ENCODE assay signal across 15 cellular contexts in the genomic region with DNA sequence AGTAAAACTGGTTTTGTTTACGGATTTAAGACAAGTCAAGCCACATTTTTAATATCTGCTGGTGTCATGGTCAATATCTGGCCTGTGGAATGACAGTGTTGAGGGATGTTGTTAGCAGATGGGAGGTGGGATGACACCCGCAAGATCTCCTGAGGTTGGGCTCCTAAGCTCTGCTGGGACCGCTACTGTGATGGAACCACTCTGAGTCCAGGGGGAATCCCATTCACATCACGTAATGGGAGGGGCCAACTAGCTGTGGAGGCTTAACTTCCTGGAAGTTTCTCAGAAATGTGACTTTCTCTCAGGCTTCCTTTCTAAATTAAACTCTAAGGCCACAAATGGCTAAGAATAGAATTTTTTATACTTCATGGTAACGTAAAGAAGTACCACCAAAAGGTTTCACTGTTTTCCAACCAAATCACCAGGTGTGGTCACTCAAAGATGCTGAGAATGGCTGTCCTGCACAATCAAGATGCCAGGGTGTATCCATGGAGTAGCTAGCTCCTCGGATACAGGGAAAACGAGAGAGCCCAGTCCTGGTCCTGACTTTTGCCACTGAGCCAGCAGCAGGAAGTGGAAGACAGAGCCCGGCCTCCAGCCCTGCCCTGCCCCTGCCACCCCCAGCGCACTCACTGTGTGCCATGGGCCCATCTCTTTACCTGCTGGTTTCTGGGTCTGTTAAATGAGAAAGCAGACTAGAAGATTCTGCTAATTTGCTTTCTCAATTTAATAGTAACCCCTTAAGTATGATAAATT. TPM values are rescaled to one million over a fixed set of nuclear protein-coding genes. Genes with fewer than 3 reads are reported as not detected.
DNase-seq lines count a peak whose midpoint lies in the region; TF ChIP-seq lines count a peak whose summit lies in the region.
"Had no signal": no experiment of that assay in that cellular context is flagged by ENCODE, and none has a peak within 500 bp of the region (broad histone marks: within the 10 kb centered on the region; RNA-seq: fewer than 3 reads in every experiment).

No MANE protein-coding gene starts in this region.

- H3K79me2 ChIP-seq in Loucy (ENCODE audit: insufficient read depth, low read length): no peaks in the 10 kb centered on the region
- H3K79me2 ChIP-seq: hepatocyte had no signal

- H3K27ac ChIP-seq in cingulate gyrus (ENCODE audit: low read depth, low read length): peak overlapping the region; percentile 13
- peak overlapping the region; percentile 38 for H3K27ac ChIP-seq in skeletal muscle tissue (ENCODE audit: low read depth, low read length)
- H3K27ac ChIP-seq: hepatocyte had no signal

- H3K4me1 ChIP-seq in Loucy (ENCODE audit: insufficient read depth, low read length, poor library complexity, severe bottlenecking) (no peaks in the 10 kb centered on the region), skeletal muscle tissue (ENCODE audit: control insufficient read depth in 3 of 3, insufficient read depth in 3 of 3, low read length in 3 of 3) (peaks cover 4 to 18% (median 6%) of the 10 kb centered on the region in 3 donors)

- H2AFZ ChIP-seq in Loucy (ENCODE audit: low read length): peak overlapping the region; percentile 19; the same call in 1 of the 2 replicates
- H2AFZ ChIP-seq: hepatocyte had no signal

- H3K27me3 ChIP-seq in Loucy (ENCODE audit: insufficient read depth, low read length, poor library complexity, severe bottlenecking) (no peaks in the 10 kb centered on the region), skeletal muscle tissue (ENCODE audit: control insufficient read depth in 3 of 3, insufficient read depth in 3 of 3, low read length in 3 of 3) (no peaks in the 10 kb centered on the region)
- H3K27me3 ChIP-seq: hepatocyte, ovary had no signal

- H3K9me3 ChIP-seq in Loucy (ENCODE audit: insufficient read depth, low read depth, low read length) (no peaks in the 10 kb centered on the region), skeletal muscle tissue (ENCODE audit: control insufficient read depth in 3 of 3, low read length in 3 of 3) (no peaks in the 10 kb centered on the region)
- H3K9me3 ChIP-seq: ovary had no signal

- TF ChIP-seq CTCF in GM10266 (IDR thresholded peaks at IDR 0.05; ENCODE audit: control insufficient read depth, insufficient read depth, low read depth, missing control alignments) (no peak), Loucy (conservative IDR thresholded peaks at IDR 0.05; ENCODE audit: low read length) (no peak)

- no peaks in the 10 kb centered on the region for H3F3A ChIP-seq in Loucy (ENCODE audit: low read depth)

- H4K20me1 ChIP-seq in Loucy (ENCODE audit: insufficient read depth, low read length, poor library complexity, severe bottlenecking): no peaks in the 10 kb centered on the region

- H3K4me2 ChIP-seq in Loucy (ENCODE audit: low read depth, low read length, poor library complexity, severe bottlenecking): no peak overlapping the region

- DNase-seq in GM10266 (ENCODE audit: extremely low spot score): peak; percentile 36
- DNase-seq in NCI-H2107 (lab: John Stamatoyannopoulos, UW): no peak
- DNase-seq in NCI-H146 treated with DMSO at 0.1 percent for 48 hours (lab: John Stamatoyannopoulos, UW; ENCODE audit: unreplicated experiment): no peak
- DNase-seq in DMS 273 (lab: John Stamatoyannopoulos, UW; ENCODE audit: unreplicated experiment): no peak
- DNase-seq in superior temporal gyrus (ENCODE audit: extremely low spot score): no peak
- DNase-seq: CD8-positive, alpha-beta memory T cell; NCI-H2029; stimulated activated CD4-positive, alpha-beta T cell treated with anti-CD3 and anti-CD28 coated beads, Interleukin-2, amount 100 ng/mL, for 24 hours; stimulated activated naive CD4-positive, alpha-beta T cell treated with Interleukin-2 at 50 U/mL for 16 hours; SW 1271 had no signal

- no peaks in the 10 kb centered on the region for H3K9me2 ChIP-seq in Loucy (replicated peaks; ENCODE audit: low read depth, low read length)

- no peak overlapping the region for H3K4me3 ChIP-seq in Loucy (ENCODE audit: low read length, poor library complexity, severe bottlenecking)
- no peak overlapping the region for H3K4me3 ChIP-seq in skeletal muscle tissue (ENCODE audit: low read length in 3 of 3)
- H3K4me3 ChIP-seq: hepatocyte had no signal

- no peaks in the 10 kb centered on the region for H3K36me3 ChIP-seq in Loucy (ENCODE audit: insufficient read depth, low read length)
- no peaks in the 10 kb centered on the region for H3K36me3 ChIP-seq in skeletal muscle tissue (ENCODE audit: control insufficient read depth in 3 of 3, insufficient read depth in 3 of 3, low read length in 3 of 3)
- H3K36me3 ChIP-seq: ovary had no signal

- H3K9ac ChIP-seq in Loucy (ENCODE audit: low read depth, low read length, poor library complexity, severe bottlenecking) (no peak overlapping the region), skeletal muscle tissue (ENCODE audit: low read depth in 1 of 3, low read length in 3 of 3) (no peak overlapping the region)

RNA-seq across cellular contexts. Expression of a gene that starts 18.4 kb away (rescaled TPM):
- 2.1 TPM for total RNA-seq in skeletal muscle tissue
